Comparison of ENCODE assay signal across 7 cellular contexts in genomic region chr10:71219236-71219917, GRCh38. TPM values are rescaled to one million over a fixed set of nuclear protein-coding genes. Genes with fewer than 3 reads are reported as not detected.
DNase-seq lines count a peak whose midpoint lies in the region; ATAC-seq and TF ChIP-seq lines count a peak whose summit lies in the region.
"Not testable (repeated sequence)": the region's sequence is repeated elsewhere in the genome, so short reads cannot be mapped to it uniquely, and the experiment has no call there.

No MANE protein-coding gene starts in this region.

- not testable (repeated sequence) for H3K27ac ChIP-seq in RWPE2 (ENCODE audit: poor library complexity, severe bottlenecking); neuronal stem cell (replicated peaks; ENCODE audit: low read length)
- H3K27ac ChIP-seq in heart left ventricle (peak overlapping the region in 9 of 12 donors; percentile 28 to 89 (median 73)), right cardiac atrium (ENCODE audit: low read length) (peak overlapping the region; percentile 79)

- H2AFZ ChIP-seq in neuronal stem cell (ENCODE audit: low read length) = not testable (repeated sequence)

- H3K9me3 Mint-ChIP-seq in endothelial cell (ENCODE audit: unreplicated experiment); type B pancreatic cell: not testable (repeated sequence)

- H3K9me3 ChIP-seq in RWPE2 (ENCODE audit: severe bottlenecking); heart left ventricle; right cardiac atrium (ENCODE audit: control insufficient read depth, low read length); neuronal stem cell (replicated peaks in 1 of 2; ENCODE audit: control insufficient read depth in 2 of 2, insufficient read depth in 1 of 2, low read depth in 1 of 2, low read length in 2 of 2): not testable (repeated sequence)

- TF ChIP-seq POLR2A in heart left ventricle (IDR thresholded peaks at IDR 0.05) = not testable (repeated sequence)

- H3K14ac ChIP-seq in neuronal stem cell (ENCODE audit: low read length) = not testable (repeated sequence)

- H3K27me3 Mint-ChIP-seq in endothelial cell (ENCODE audit: unreplicated experiment) = not testable (repeated sequence)
- H3K27me3 Mint-ChIP-seq in type B pancreatic cell = peaks cover 16% of the 10 kb centered on the region

- not testable (repeated sequence) for H2BK120ac ChIP-seq in neuronal stem cell (ENCODE audit: low read depth, low read length)

- not testable (repeated sequence) for H3K23ac ChIP-seq in neuronal stem cell (ENCODE audit: low read depth, low read length, poor library complexity)

- not testable (repeated sequence) for TF ChIP-seq CTCF in RWPE2 (IDR thresholded peaks at IDR 0.05; ENCODE audit: poor library complexity, severe bottlenecking); endothelial cell (IDR thresholded peaks at IDR 0.05; ENCODE audit: unreplicated experiment); heart left ventricle (IDR thresholded peaks at IDR 0.05); type B pancreatic cell (conservative IDR thresholded peaks at IDR 0.05)

- not testable (repeated sequence) for H3K4me3 ChIP-seq in RWPE2 (ENCODE audit: severe bottlenecking); heart left ventricle; right cardiac atrium (ENCODE audit: low read length); neuronal stem cell (ENCODE audit: low read length in 2 of 2)

- not testable (repeated sequence) for H3K18ac ChIP-seq in neuronal stem cell (ENCODE audit: low read length)

- not testable (repeated sequence) for H3K36me3 ChIP-seq in RWPE2 (ENCODE audit: low read depth); heart left ventricle; neuronal stem cell (replicated peaks in 1 of 2; ENCODE audit: control insufficient read depth in 2 of 2, insufficient read depth in 2 of 2, low read length in 2 of 2)

- H2BK12ac ChIP-seq in neuronal stem cell (ENCODE audit: low read length) = not testable (repeated sequence)

- DNase-seq in RWPE2 (ENCODE audit: low spot score) = peak; percentile 10
- peak; percentile 34 for DNase-seq in cerebellar cortex (ENCODE audit: low spot score)
- DNase-seq in endothelial cell (ENCODE audit: low spot score); neuronal stem cell (ENCODE audit: low spot score); type B pancreatic cell (ENCODE audit: extremely low spot score, unreplicated experiment): not testable (repeated sequence)
- DNase-seq in heart left ventricle = peak in 3 of 5 donors; percentile 12 to 20 (median 20)
- DNase-seq in right cardiac atrium = peak in 2 of 3 donors; percentile 54 to 68

- H2BK5ac ChIP-seq in neuronal stem cell (ENCODE audit: low read length) = not testable (repeated sequence)

- not testable (repeated sequence) for H4K8ac ChIP-seq in neuronal stem cell (ENCODE audit: low read depth, low read length)

- H3K4me3 Mint-ChIP-seq in endothelial cell (ENCODE audit: unreplicated experiment) = peak overlapping the region; percentile 73
- H3K4me3 Mint-ChIP-seq in type B pancreatic cell = not testable (repeated sequence)

- WGBS in heart left ventricle, 4 donors = 71 to 80% (median 77%) methylated on average over 6 to 7 of the region's 7 CpGs
- 60% methylated on average over 7 of the region's 7 CpGs for WGBS in right cardiac atrium
- WGBS in neuronal stem cell (ENCODE audit: extremely low coverage in 2 of 2, insufficient read length in 2 of 2, insufficient replicate concordance in 1 of 2), 2 donors = no CpG with 5 or more reads among the region's 7 CpGs

- H3K27ac Mint-ChIP-seq in endothelial cell (ENCODE audit: unreplicated experiment) = not testable (repeated sequence)
- H3K27ac Mint-ChIP-seq in type B pancreatic cell = peak overlapping the region; percentile 15

- H3K4me2 ChIP-seq in neuronal stem cell (ENCODE audit: insufficient read depth, low read length, poor library complexity, severe bottlenecking) = not testable (repeated sequence)

- not testable (repeated sequence) for H3K27me3 ChIP-seq in RWPE2 (ENCODE audit: insufficient read depth, poor library complexity, severe bottlenecking); heart left ventricle; right cardiac atrium (ENCODE audit: control insufficient read depth, insufficient read depth)
- H3K27me3 ChIP-seq in neuronal stem cell (ENCODE audit: control insufficient read depth in 3 of 3, insufficient read depth in 3 of 3, low read depth in 1 of 3, low read length in 3 of 3) = peaks cover 0 to 69% (median 7%) of the 10 kb centered on the region in 3 experiments

- intact Hi-C loops in heart left ventricle (cut with DNase I) (loop anchor here in 5 of 10 donors (2.0 to 10.0 kb wide), 5 partner anchors 13 to 315 kb away; no protein-coding TSS in a partner anchor), right cardiac atrium (cut with DNase I) (loop anchor here in 1 of 4 donors (10.0 kb wide), 1 partner anchor 155 kb away; no protein-coding TSS in a partner anchor)

- not testable (repeated sequence) for H4K91ac ChIP-seq in neuronal stem cell (ENCODE audit: low read depth, low read length, poor library complexity)

- not testable (repeated sequence) for H3K9ac ChIP-seq in neuronal stem cell (ENCODE audit: low read depth, low read length, poor library complexity)

- H3K79me1 ChIP-seq in neuronal stem cell (ENCODE audit: low read depth, low read length) = not testable (repeated sequence)

- not testable (repeated sequence) for H2BK15ac ChIP-seq in neuronal stem cell (ENCODE audit: low read length)

- peaks cover 15% of the 10 kb centered on the region for H3K36me3 Mint-ChIP-seq in endothelial cell (ENCODE audit: low read depth, unreplicated experiment)
- not testable (repeated sequence) for H3K36me3 Mint-ChIP-seq in type B pancreatic cell

- H2AK5ac ChIP-seq in neuronal stem cell (ENCODE audit: low read depth, low read length) = peak overlapping the region; percentile 48

- ATAC-seq in RWPE2 (ENCODE audit: low read depth) = not testable (repeated sequence)
- ATAC-seq in heart left ventricle (peak; percentile 23 to 64 (median 49)), right cardiac atrium (peak; percentile 60 to 67)

- not testable (repeated sequence) for H3K4me1 ChIP-seq in RWPE2 (ENCODE audit: insufficient read depth, poor library complexity, severe bottlenecking)
- H3K4me1 ChIP-seq in heart left ventricle = peaks cover 0 to 95% (median 62%) of the 10 kb centered on the region in 12 donors
- H3K4me1 ChIP-seq in right cardiac atrium (ENCODE audit: control insufficient read depth, insufficient read depth, low read length) = peaks cover 24% of the 10 kb centered on the region
- H3K4me1 ChIP-seq in neuronal stem cell (ENCODE audit: control insufficient read depth in 2 of 2, insufficient read depth in 1 of 2, low read depth in 1 of 2, low read length in 2 of 2) = peaks cover 7 to 31% of the 10 kb centered on the region in 2 donors

- H3K4me1 Mint-ChIP-seq in endothelial cell (ENCODE audit: unreplicated experiment) = peaks cover 73% of the 10 kb centered on the region
- peaks cover 33% of the 10 kb centered on the region for H3K4me1 Mint-ChIP-seq in type B pancreatic cell (ENCODE audit: unreplicated experiment)

- not testable (repeated sequence) for H3K4ac ChIP-seq in neuronal stem cell (ENCODE audit: low read length)

RNA-seq across cellular contexts. Expression of gene UNC5B, which starts 7.0 kb away (rescaled TPM):
- 231 TPM for total RNA-seq in endothelial cell (ENCODE audit: unreplicated experiment)
- 10 to 100 TPM in 6 of 9 donors, 1 to 10 TPM in 3; 6.9 to 22.8 (median 10.9) TPM for total RNA-seq in heart left ventricle
- polyA plus RNA-seq in heart left ventricle = 1 to 10 TPM; 4.8 to 8.7 TPM
- 10 to 100 TPM; 17.0 to 26.6 (median 24.0) TPM for total RNA-seq in right cardiac atrium
- polyA plus RNA-seq in right cardiac atrium = 12.4 TPM
- 2.8 TPM for polyA plus RNA-seq in neuronal stem cell (2013, experiment 1 of 2)
- 2.8 TPM for polyA plus RNA-seq in neuronal stem cell (2013, experiment 2 of 2)
- 16.3 and 22.4 TPM in 2 replicates for total RNA-seq in type B pancreatic cell (ENCODE audit: low replicate concordance)
